ENCODE assay signal across 8 cellular contexts in the genomic region with DNA sequence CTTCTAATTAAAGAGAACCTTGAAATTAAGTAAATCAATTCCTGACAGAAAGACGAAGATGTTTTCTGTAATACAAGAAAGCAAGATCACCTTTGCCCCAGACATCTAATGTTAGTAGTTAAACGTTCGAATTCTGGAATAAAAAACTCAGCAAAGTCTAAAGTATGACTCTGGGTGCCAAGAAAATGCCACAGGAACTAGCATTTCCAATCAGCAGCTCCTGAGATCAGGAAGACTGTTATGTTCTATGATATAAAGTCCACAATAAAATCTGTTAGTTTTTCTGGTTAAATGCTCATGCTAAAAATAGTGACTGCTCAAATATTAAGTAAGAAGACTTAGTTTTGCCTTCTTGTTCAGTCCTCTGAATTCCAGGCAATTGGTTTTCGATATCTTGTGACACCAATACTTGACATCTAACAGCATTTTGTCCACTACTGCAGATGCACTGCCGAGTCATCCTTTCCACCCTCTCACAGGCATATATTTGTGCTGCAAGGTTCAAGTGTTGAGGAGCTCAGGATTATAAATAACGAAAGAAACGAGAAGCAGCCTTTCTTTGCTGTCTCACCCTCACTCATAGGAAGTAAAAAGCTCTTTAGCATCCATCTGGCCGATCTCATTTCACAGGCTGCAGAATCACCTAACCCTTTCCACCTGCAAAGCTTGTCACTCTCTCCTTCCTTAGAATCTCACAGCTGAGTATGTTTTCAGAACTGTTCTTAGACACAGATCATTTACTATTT.
DNase-seq lines count a peak whose midpoint lies in the region; ATAC-seq lines count a peak whose summit lies in the region.

No MANE protein-coding gene starts in this region.

- DNase-seq in DMS 273 (lab: John Stamatoyannopoulos, UW; ENCODE audit: unreplicated experiment) (peak; percentile 43), NCI-H2107 (lab: John Stamatoyannopoulos, UW) (no peak), germinal center (ENCODE audit: low spot score) (no peak), NCI-H187 (lab: John Stamatoyannopoulos, UW) (no peak)
- no peak for DNase-seq in stimulated activated naive CD4-positive, alpha-beta T cell (lab: John Stamatoyannopoulos, UW)

- no peak overlapping the region for H3K9ac ChIP-seq in mucosa of rectum (ENCODE audit: low read depth in 1 of 2, low read length in 2 of 2)

- H3K9me3 ChIP-seq in mucosa of rectum (ENCODE audit: control insufficient read depth in 2 of 2, low read length in 2 of 2) = no peaks in the 10 kb centered on the region

- H3K27me3 ChIP-seq in mucosa of rectum (ENCODE audit: control insufficient read depth in 2 of 2, insufficient read depth in 2 of 2, low read length in 2 of 2) = no peaks in the 10 kb centered on the region

- H3K4me1 ChIP-seq in mucosa of rectum (ENCODE audit: control insufficient read depth in 2 of 2, insufficient read depth in 2 of 2, low read length in 2 of 2) = peaks cover 11 to 24% of the 10 kb centered on the region in 2 donors

- peak; percentile 48 for ATAC-seq in HG02938 (IDR thresholded peaks at IDR 0.05; ENCODE audit: unreplicated experiment)

- peak overlapping the region; percentile 76 for H3K27ac ChIP-seq in angular gyrus (ENCODE audit: low read depth, low read length)
- peak overlapping the region; percentile 78 to 83 for H3K27ac ChIP-seq in mucosa of rectum (ENCODE audit: low read depth in 2 of 2, low read length in 2 of 2)

- H3K36me3 ChIP-seq in mucosa of rectum (ENCODE audit: control insufficient read depth in 2 of 2, insufficient read depth in 2 of 2, low read length in 2 of 2) = peaks cover 5 to 14% of the 10 kb centered on the region in 2 donors

- H3K4me3 ChIP-seq in mucosa of rectum (ENCODE audit: low read length in 2 of 2) = no peak overlapping the region
